ENCODE assay signal across 19 cellular contexts in genomic region chr6:121653624-121654008, GRCh38.
DNase-seq lines count a peak whose midpoint lies in the region; ATAC-seq and TF ChIP-seq lines count a peak whose summit lies in the region.
"Had no signal": no experiment of that assay in that cellular context is flagged by ENCODE, and none has a peak within 500 bp of the region (broad histone marks: within the 10 kb centered on the region; RNA-seq: fewer than 3 reads in every experiment).

No MANE protein-coding gene starts in this region.

- no peaks in the 10 kb centered on the region for H3K79me1 ChIP-seq in mesenchymal stem cell (replicated peaks; ENCODE audit: low read length, poor library complexity, severe bottlenecking)

- intact Hi-C loops in ascending aorta (cut with DNase I) (loop anchor here (5.0 kb wide), 1 partner anchor 36 kb away; no protein-coding TSS in a partner anchor), thyroid gland (cut with DNase I) (no loop called here)

- no peaks in the 10 kb centered on the region for H3K79me2 ChIP-seq in SK-N-SH (ENCODE audit: insufficient read depth)

- WGBS in SK-N-SH (ENCODE audit: low lambda C conversion rate): 97% methylated on average over 10 of the region's 11 CpGs
- 90% methylated on average over 9 of the region's 11 CpGs for WGBS in mesenchymal stem cell
- WGBS in thyroid gland, 2 donors: 85 to 87% methylated on average over 11 of the region's 11 CpGs

- H3K4me3 ChIP-seq in SK-N-SH (ENCODE audit: low read depth in 2 of 2, low read length in 1 of 2) (no peak overlapping the region), ascending aorta (no peak overlapping the region), mesenchymal stem cell (ENCODE audit: insufficient read depth in 1 of 2, low read depth in 1 of 2, low read length in 2 of 2) (no peak overlapping the region), thyroid gland (replicated peaks in 1 of 3) (no peak overlapping the region)

- no peak overlapping the region for H2BK5ac ChIP-seq in mesenchymal stem cell (ENCODE audit: low read depth, low read length, poor library complexity, severe bottlenecking)

- H3K23ac ChIP-seq in mesenchymal stem cell (ENCODE audit: low read length in 2 of 2): no peak overlapping the region

- peak overlapping the region; percentile 95 to 97 for H3K18ac ChIP-seq in mesenchymal stem cell (ENCODE audit: low read depth in 1 of 2, low read length in 2 of 2)

- H3K4ac ChIP-seq in mesenchymal stem cell (ENCODE audit: low read depth in 1 of 2, low read length in 2 of 2): peak overlapping the region; percentile 10 to 90

- DNase-seq in SK-N-SH (no peak), ascending aorta (ENCODE audit: low spot score in 2 of 2) (no peak), mesenchymal stem cell (no peak), thyroid gland (no peak), T-helper 2 cell (no peak), NCI-H526 (lab: John Stamatoyannopoulos, UW) (no peak)
- DNase-seq: activated CD4-positive, alpha-beta T cell treated with anti-CD3 and anti-CD28 coated beads for 4 hours; activated effector memory CD4-positive, alpha-beta T cell treated with anti-CD3 and anti-CD28 coated beads, Interleukin-2, amount 50 U/mL, for 16 hours; C1 segment of cervical spinal cord; central memory CD4-positive, alpha-beta T cell; erythroblast; left colon; midbrain; NCI-H524 treated with DMSO at 0.1 percent for 48 hours; nephron progenitor cell; stimulated activated CD4-positive, alpha-beta T cell treated with anti-CD3 and anti-CD28 coated beads, Interleukin-4, amount 100 ng/mL, for 24 hours had no signal

- peak overlapping the region; percentile 32 to 100 for H2BK12ac ChIP-seq in mesenchymal stem cell (ENCODE audit: low read length in 2 of 2)

- no peak overlapping the region for H2AK5ac ChIP-seq in mesenchymal stem cell (ENCODE audit: low read length, severe bottlenecking)

- H3F3A ChIP-seq in SK-N-SH (replicated peaks; ENCODE audit: insufficient read depth): peaks cover 17% of the 10 kb centered on the region

- no peak overlapping the region for H2BK15ac ChIP-seq in mesenchymal stem cell (ENCODE audit: low read depth, poor library complexity, severe bottlenecking)

- H3K9ac ChIP-seq in SK-N-SH (no peak overlapping the region), mesenchymal stem cell (ENCODE audit: low read length) (peak overlapping the region; percentile 33)

- H3K27me3 ChIP-seq in SK-N-SH (ENCODE audit: insufficient read depth) (no peaks in the 10 kb centered on the region), ascending aorta (no peaks in the 10 kb centered on the region), mesenchymal stem cell (ENCODE audit: control insufficient read depth in 1 of 2, insufficient read depth in 1 of 2, low read length in 2 of 2) (no peaks in the 10 kb centered on the region), thyroid gland (no peaks in the 10 kb centered on the region)

- H3K4me1 ChIP-seq in SK-N-SH (ENCODE audit: control insufficient read depth in 1 of 2, insufficient read depth in 2 of 2, low read depth in 1 of 2, low read length in 1 of 2): peaks cover 11 to 39% of the 10 kb centered on the region in 2 experiments; a peak in 3 of 4 replicates
- H3K4me1 ChIP-seq in ascending aorta: peaks cover 0 to 10% of the 10 kb centered on the region in 2 donors
- no peaks in the 10 kb centered on the region for H3K4me1 ChIP-seq in mesenchymal stem cell (ENCODE audit: control insufficient read depth, insufficient read depth, low read depth, low read length)
- H3K4me1 ChIP-seq in thyroid gland: peaks cover 0 to 7% of the 10 kb centered on the region in 2 donors

- H3K9me3 ChIP-seq in SK-N-SH (no peaks in the 10 kb centered on the region), ascending aorta (no peaks in the 10 kb centered on the region), mesenchymal stem cell (ENCODE audit: control insufficient read depth, low read length) (no peaks in the 10 kb centered on the region), thyroid gland (no peaks in the 10 kb centered on the region)

- ATAC-seq in SK-N-SH treated with all-trans-retinoic acid at 6 μM for 48 hours: no peak
- no peak for ATAC-seq in GM19452 (IDR thresholded peaks at IDR 0.05; ENCODE audit: unreplicated experiment)
- ATAC-seq: left colon had no signal

- H4K8ac ChIP-seq in mesenchymal stem cell (ENCODE audit: low read length): no peak overlapping the region

- H3K36me3 ChIP-seq in SK-N-SH (replicated peaks in 1 of 2; ENCODE audit: control insufficient read depth in 1 of 2, insufficient read depth in 2 of 2, low read length in 1 of 2): no peaks in the 10 kb centered on the region
- H3K36me3 ChIP-seq in ascending aorta: no peaks in the 10 kb centered on the region
- no peaks in the 10 kb centered on the region for H3K36me3 ChIP-seq in mesenchymal stem cell (ENCODE audit: control insufficient read depth in 1 of 2, insufficient read depth in 2 of 2, low read depth in 1 of 2, low read length in 2 of 2)
- H3K36me3 ChIP-seq in thyroid gland: no peaks in the 10 kb centered on the region

- peak overlapping the region; percentile 79 for H4K91ac ChIP-seq in mesenchymal stem cell (ENCODE audit: low read length)

- no peak for TF ChIP-seq RAD21 in SK-N-SH (IDR thresholded peaks at IDR 0.05; ENCODE audit: low read length)

- CTCF ChIA-PET in SK-N-SH (lab: Yijun Ruan, JAX): interaction anchor here (1.0 to 1.4 kb wide), 2 partner anchors 222 to 380 kb away, joined by 3 read pairs; no protein-coding TSS in a partner anchor

- no peaks in the 10 kb centered on the region for H3K9me2 ChIP-seq in SK-N-SH

- TF ChIP-seq POLR2A in thyroid gland (IDR thresholded peaks at IDR 0.05): no peak

- peak overlapping the region; percentile 29 for H3K4me2 ChIP-seq in SK-N-SH
- no peak overlapping the region for H3K4me2 ChIP-seq in mesenchymal stem cell (ENCODE audit: low read length, poor library complexity, severe bottlenecking)

- H4K20me1 ChIP-seq in SK-N-SH (ENCODE audit: insufficient read depth): no peaks in the 10 kb centered on the region

- TF ChIP-seq EP300 in SK-N-SH (IDR thresholded peaks at IDR 0.05; ENCODE audit: borderline replicate concordance in 1 of 2, low read depth in 1 of 2, low read length in 1 of 2): no peak

- H3K27ac ChIP-seq in SK-N-SH (ENCODE audit: low read depth in 2 of 2, low read length in 1 of 2) (peak overlapping the region; percentile 25 to 51; a peak in 3 of 4 replicates), ascending aorta (peak overlapping the region; percentile 30 to 37), mesenchymal stem cell (ENCODE audit: low read length, poor library complexity, severe bottlenecking) (no peak overlapping the region), thyroid gland (peak overlapping the region in 2 of 3 donors; percentile 28 to 42)
- H3K27ac ChIP-seq: 22Rv1 had no signal

- H2BK120ac ChIP-seq in mesenchymal stem cell (ENCODE audit: low read depth, low read length): peak overlapping the region; percentile 56

- TF ChIP-seq CTCF in SK-N-SH (IDR thresholded peaks at IDR 0.05): no peak
- no peak for TF ChIP-seq CTCF in ascending aorta (IDR thresholded peaks at IDR 0.05)
- no peak for TF ChIP-seq CTCF in thyroid gland (IDR thresholded peaks at IDR 0.05)

- H2AFZ ChIP-seq in SK-N-SH (ENCODE audit: low read depth) (no peak overlapping the region), mesenchymal stem cell (ENCODE audit: low read depth, low read length) (no peak overlapping the region)

- H3K14ac ChIP-seq in mesenchymal stem cell (ENCODE audit: low read length in 2 of 2): peak overlapping the region in 1 of 2 experiments; percentile 95

- POLR2A ChIA-PET in SK-N-SH (lab: Yijun Ruan, JAX): no interaction called here

TF ChIP-seq in SK-N-SH, 30 proteins besides CTCF, POLR2A, EP300 and RAD21:
- no peak for TF ChIP-seq SIN3A (IDR thresholded peaks at IDR 0.05; ENCODE audit: borderline replicate concordance, low read depth, low read length)
- TF ChIP-seq SMC3 (IDR thresholded peaks at IDR 0.05; ENCODE audit: low read depth, low read length): no peak
- no peak for TF ChIP-seq MEF2A (IDR thresholded peaks at IDR 0.05; ENCODE audit: borderline replicate concordance, low read depth)
- TF ChIP-seq EZH2phosphoT487 (IDR thresholded peaks at IDR 0.05; ENCODE audit: borderline replicate concordance, low read depth): no peak
- TF ChIP-seq NFIC (IDR thresholded peaks at IDR 0.05; ENCODE audit: borderline replicate concordance): no peak
- no peak for TF ChIP-seq POLR2AphosphoS5 (IDR thresholded peaks at IDR 0.05; ENCODE audit: low read depth, low read length)
- no peak for TF ChIP-seq TAF1 (IDR thresholded peaks at IDR 0.05; ENCODE audit: borderline replicate concordance, low read depth, low read length)

TF ChIP-seq in SK-N-SH treated with all-trans-retinoic acid at 6 μM for 48 hours, 23 proteins besides CTCF, POLR2A, EP300 and RAD21 (continues in another document):
- TF ChIP-seq RARB (CRISPR knock-in tag; IDR thresholded peaks at IDR 0.05) (no peak), ZNF70 (CRISPR knock-in tag; IDR thresholded peaks at IDR 0.05) (no peak), TSHZ2 (CRISPR knock-in tag; IDR thresholded peaks at IDR 0.05) (no peak), CSDC2 (CRISPR knock-in tag; IDR thresholded peaks at IDR 0.05) (no peak), ZFP30 (CRISPR knock-in tag; IDR thresholded peaks at IDR 0.05) (no peak)
